Comparison of ENCODE assay signal across 20 cellular contexts in the genomic region with DNA sequence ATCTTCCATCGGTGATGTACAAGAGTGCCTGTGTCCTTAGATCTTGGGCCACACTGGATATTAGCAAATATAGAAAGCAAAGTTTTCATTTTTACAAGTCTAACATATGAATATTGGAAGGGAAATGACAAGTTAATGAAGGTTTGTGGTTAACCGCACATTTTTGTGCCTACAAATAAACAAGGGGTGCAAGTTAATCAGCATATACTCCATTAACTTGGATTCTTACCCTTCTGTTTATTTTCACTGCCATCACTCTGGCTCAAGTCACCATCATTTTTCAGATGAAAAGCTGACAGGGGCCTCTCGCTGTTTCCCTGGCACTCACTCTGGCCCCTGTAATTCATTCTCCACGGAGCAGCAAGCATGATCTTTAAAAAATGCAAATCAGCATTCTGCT. TPM values are rescaled to one million over a fixed set of nuclear protein-coding genes. Genes with fewer than 3 reads are reported as not detected.
DNase-seq lines count a peak whose midpoint lies in the region; ATAC-seq, FAIRE-seq and TF ChIP-seq lines count a peak whose summit lies in the region.
"Had no signal": no experiment of that assay in that cellular context is flagged by ENCODE, and none has a peak within 500 bp of the region (broad histone marks: within the 10 kb centered on the region; RNA-seq: fewer than 3 reads in every experiment).

No MANE protein-coding gene starts in this region.

- no peak overlapping the region for H2AK9ac ChIP-seq in IMR-90 (replicated peaks; ENCODE audit: low read depth, low read length, poor library complexity)

- no peak overlapping the region for H3K14ac ChIP-seq in IMR-90 (replicated peaks; ENCODE audit: low read depth, low read length)

- H2AFZ ChIP-seq in IMR-90 (replicated peaks; ENCODE audit: low read length, poor library complexity) (no peak overlapping the region), astrocyte (ENCODE audit: low read depth, low read length) (no peak overlapping the region)
- H2AFZ ChIP-seq: GM23248 had no signal

- no peak overlapping the region for H2BK120ac ChIP-seq in IMR-90 (ENCODE audit: low read depth, low read length)

- H3K4me2 ChIP-seq in IMR-90 (ENCODE audit: low read depth, low read length) (no peak overlapping the region), astrocyte (ENCODE audit: low read length) (no peak overlapping the region)

- H3K4me1 ChIP-seq in IMR-90 (ENCODE audit: control insufficient read depth, insufficient read depth, low read length) (no peaks in the 10 kb centered on the region), astrocyte (ENCODE audit: insufficient read depth, low read length) (no peaks in the 10 kb centered on the region)
- H3K4me1 ChIP-seq: BE2C had no signal

- H3K18ac ChIP-seq in IMR-90 (ENCODE audit: low read depth, low read length): no peak overlapping the region

- H3K9ac ChIP-seq in IMR-90 (ENCODE audit: low read depth, low read length) (no peak overlapping the region), astrocyte (ENCODE audit: low read length) (no peak overlapping the region)
- H3K9ac ChIP-seq: GM23248 had no signal

- H3K56ac ChIP-seq in IMR-90 (ENCODE audit: extremely low read depth, insufficient read depth, low read length): no peak overlapping the region

- no peak overlapping the region for H4K5ac ChIP-seq in IMR-90 (ENCODE audit: low read depth, low read length)

- H2BK20ac ChIP-seq in IMR-90 (ENCODE audit: low read depth, low read length): no peak overlapping the region

- in situ Hi-C loops in IMR-90 (cut with MboI; ENCODE audit: low sequenced_read_pairs): no loop called here
- in situ Hi-C loops in ACHN (cut with HindIII; ENCODE audit: low pct_ligation_motif_present, low pct_unique_long_range_greater_than_20kb, low sequenced_read_pairs): no loop called here

- H3K27me3 Mint-ChIP-seq in astrocyte (ENCODE audit: low read depth, unreplicated experiment) (no peaks in the 10 kb centered on the region), HFFc6 (ENCODE audit: insufficient read depth) (no peaks in the 10 kb centered on the region; the same call in 1 of the 2 replicates)

- H3K27ac ChIP-seq in IMR-90 (ENCODE audit: insufficient read depth, low read length) (no peak overlapping the region), astrocyte (ENCODE audit: low read depth, low read length) (no peak overlapping the region)
- H3K27ac ChIP-seq: GM23248, HL-60 had no signal

- H3K9me3 Mint-ChIP-seq in astrocyte (ENCODE audit: unreplicated experiment): peaks cover 54% of the 10 kb centered on the region
- peaks cover 44% of the 10 kb centered on the region for H3K9me3 Mint-ChIP-seq in HFFc6

- ATAC-seq in IMR-90 (ENCODE audit: low read depth) (peak; percentile 24; the same call in 1 of the 2 replicates), GM18870 (IDR thresholded peaks at IDR 0.05; ENCODE audit: unreplicated experiment) (no peak)

- H3K4me3 ChIP-seq in IMR-90 (ENCODE audit: insufficient read depth, low read depth, low read length) (no peak overlapping the region), astrocyte (ENCODE audit: insufficient read depth, low read depth, low read length) (no peak overlapping the region)
- H3K4me3 ChIP-seq: GM23248, HAP-1 had no signal

- H4K91ac ChIP-seq in IMR-90 (ENCODE audit: insufficient read depth, low read depth, low read length): no peak overlapping the region

- H3K9me3 ChIP-seq in IMR-90 (ENCODE audit: control insufficient read depth, insufficient read depth, low read length): peaks cover 4% of the 10 kb centered on the region
- peaks cover 3% of the 10 kb centered on the region for H3K9me3 ChIP-seq in astrocyte (ENCODE audit: insufficient read depth, low read depth, low read length)

- no peak overlapping the region for H2BK15ac ChIP-seq in IMR-90 (ENCODE audit: low read depth, low read length)

- H4K20me1 ChIP-seq in IMR-90 (ENCODE audit: insufficient read depth, low read length) (no peaks in the 10 kb centered on the region; the same call in 1 of the 2 replicates), astrocyte (ENCODE audit: insufficient read depth, low read length) (peaks cover 2% of the 10 kb centered on the region)

- H3K27me3 ChIP-seq in IMR-90 (ENCODE audit: control insufficient read depth, insufficient read depth, low read length) (no peaks in the 10 kb centered on the region), astrocyte (ENCODE audit: insufficient read depth, low read length) (no peaks in the 10 kb centered on the region)
- H3K27me3 ChIP-seq: BE2C had no signal

- intact Hi-C loops in IMR-90 (cut with micrococcal nuclease): no loop called here

- BruUV-seq in IMR-90 (replicated peaks; lab: Mats Ljungman, UMichigan): no TSS peak

- DNase-seq in IMR-90 (peak; percentile 10), NCI-H526 treated with DMSO at 0.1 percent for 48 hours (lab: John Stamatoyannopoulos, UW) (peak; percentile 67), astrocyte (ENCODE audit: low read depth) (peak; percentile 16), ACHN (no peak), HFFc6 (no peak), HTR-8/SVneo (ENCODE audit: insufficient read length, low spot score) (no peak)
- DNase-seq: 8988T; BE2C; C1 segment of cervical spinal cord; CD4-positive, CD25-positive, alpha-beta regulatory T cell; CD8-positive, alpha-beta memory T cell; COR-L47; DMS 273 treated with DMSO at 0.1 percent for 48 hours; GM23248 had no signal

- H3K4me3 Mint-ChIP-seq in astrocyte (ENCODE audit: unreplicated experiment) (no peak overlapping the region), HFFc6 (no peak overlapping the region)
- H3K4me3 Mint-ChIP-seq: CD8-positive, alpha-beta memory T cell had no signal

- H3K4me1 Mint-ChIP-seq in astrocyte (ENCODE audit: low read depth, unreplicated experiment) (no peaks in the 10 kb centered on the region), HFFc6 (ENCODE audit: low read depth) (peaks cover 9% of the 10 kb centered on the region)
- H3K4me1 Mint-ChIP-seq: IgD-negative memory B cell had no signal

- no peak overlapping the region for H2BK5ac ChIP-seq in IMR-90 (ENCODE audit: low read depth, low read length, poor library complexity, severe bottlenecking)

- no peak overlapping the region for H2AK5ac ChIP-seq in IMR-90 (ENCODE audit: low read depth, low read length)

- no peak for TF ChIP-seq RAD21 in IMR-90 (IDR thresholded peaks at IDR 0.05; ENCODE audit: low read length)

- WGBS in IMR-90 (ENCODE audit: extremely low coverage in 2 of 2, insufficient read length in 1 of 2), 2 experiments: 14% methylated on average over 1 of the region's 4 CpGs; no CpG with 5 or more reads in 1 of the 2 experiments

- H3K27ac Mint-ChIP-seq in astrocyte (ENCODE audit: unreplicated experiment) (no peak overlapping the region), HFFc6 (no peak overlapping the region)
- H3K27ac Mint-ChIP-seq: CD4-positive, CD25-positive, alpha-beta regulatory T cell; CD8-positive, alpha-beta memory T cell; IgD-negative memory B cell had no signal

- H4K8ac ChIP-seq in IMR-90 (ENCODE audit: low read depth in 2 of 2, low read length in 2 of 2): no peak overlapping the region

- no peak for FAIRE-seq in astrocyte (lab: Jason Lieb, UNC)
- no peak for FAIRE-seq in HTR-8/SVneo (lab: Jason Lieb, UNC)
- FAIRE-seq: G401.6, GM12891 had no signal

- TF ChIP-seq CTCF in IMR-90 (conservative IDR thresholded peaks at IDR 0.05; ENCODE audit: low read depth, low read length) (no peak), astrocyte (IDR thresholded peaks at IDR 0.05; ENCODE audit: insufficient read depth, low read depth, low read length) (no peak), HFFc6 (IDR thresholded peaks at IDR 0.05) (no peak)

- no peaks in the 10 kb centered on the region for H3K36me3 ChIP-seq in IMR-90 (ENCODE audit: control insufficient read depth, insufficient read depth, low read length)
- no peaks in the 10 kb centered on the region for H3K36me3 ChIP-seq in astrocyte (ENCODE audit: insufficient read depth, low read length)
- H3K36me3 ChIP-seq: BE2C, HAP-1 had no signal

- H3K23ac ChIP-seq in IMR-90 (ENCODE audit: low read depth, low read length): no peak overlapping the region

- dilution Hi-C loops in IMR-90 (cut with HindIII; ENCODE audit: low sequenced_read_pairs, unreplicated experiment): no loop called here

- peaks cover 0 to 10% of the 10 kb centered on the region in 2 experiments; a peak in 1 of 4 replicates for H3K79me1 ChIP-seq in IMR-90 (ENCODE audit: low read depth in 1 of 2, low read length in 2 of 2)

- POLR2A ChIA-PET in IMR-90 (lab: Charles Lee; ENCODE audit: unreplicated experiment): no interaction called here

- H3K9me1 ChIP-seq in IMR-90 (ENCODE audit: insufficient read depth, low read length): no peaks in the 10 kb centered on the region

- no peak for TF ChIP-seq POLR2A in IMR-90 (IDR thresholded peaks at IDR 0.05; ENCODE audit: low read depth, low read length)

- H3K79me2 ChIP-seq in astrocyte (ENCODE audit: insufficient read depth, low read length): no peaks in the 10 kb centered on the region

- CTCF ChIA-PET in IMR-90 (lab: Yijun Ruan, JAX): no interaction called here

- H3K36me3 Mint-ChIP-seq in astrocyte (ENCODE audit: low read depth, unreplicated experiment) (peaks cover 42% of the 10 kb centered on the region), HFFc6 (ENCODE audit: low read depth) (peaks cover 60% of the 10 kb centered on the region)

- H3K4ac ChIP-seq in IMR-90 (ENCODE audit: low read depth, low read length): no peak overlapping the region

TF ChIP-seq in IMR-90, 13 proteins besides CTCF, POLR2A, EP300 and RAD21 (continues in another document):
- TF ChIP-seq MAFK (IDR thresholded peaks at IDR 0.05; ENCODE audit: low read depth, low read length) (no peak), NFE2L2 (IDR thresholded peaks at IDR 0.05; ENCODE audit: low read depth, low read length) (no peak), FOS (IDR thresholded peaks at IDR 0.05; ENCODE audit: low read depth, low read length) (no peak), RCOR1 (IDR thresholded peaks at IDR 0.05; ENCODE audit: insufficient replicate concordance, low read length) (no peak), BHLHE40 (IDR thresholded peaks at IDR 0.05; ENCODE audit: low read depth, low read length) (no peak)
- TF ChIP-seq, protein P1, sequence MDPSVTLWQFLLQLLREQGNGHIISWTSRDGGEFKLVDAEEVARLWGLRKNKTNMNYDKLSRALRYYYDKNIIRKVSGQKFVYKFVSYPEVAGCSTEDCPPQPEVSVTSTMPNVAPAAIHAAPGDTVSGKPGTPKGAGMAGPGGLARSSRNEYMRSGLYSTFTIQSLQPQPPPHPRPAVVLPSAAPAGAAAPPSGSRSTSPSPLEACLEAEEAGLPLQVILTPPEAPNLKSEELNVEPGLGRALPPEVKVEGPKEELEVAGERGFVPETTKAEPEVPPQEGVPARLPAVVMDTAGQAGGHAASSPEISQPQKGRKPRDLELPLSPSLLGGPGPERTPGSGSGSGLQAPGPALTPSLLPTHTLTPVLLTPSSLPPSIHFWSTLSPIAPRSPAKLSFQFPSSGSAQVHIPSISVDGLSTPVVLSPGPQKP (IDR thresholded peaks at IDR 0.05; ENCODE audit: borderline replicate concordance, low read depth, low read length): no peak

RNA-seq across cellular contexts. Expression of gene APCDD1L, which starts 29.9 kb away (rescaled TPM):
- total RNA-seq in IMR-90 (2012; rRNA removed): 2.2 and 2.5 TPM in 2 replicates
- polyA plus RNA-seq in IMR-90 (2012; rRNA removed): 18.0 and 18.3 TPM in 2 replicates
- 11.4 and 19.3 TPM in 2 replicates for polyA plus RNA-seq in IMR-90 (2012; cell fraction: cytosol; rRNA removed)
- polyA plus RNA-seq in IMR-90 (2012; cell fraction: nucleus; rRNA removed; ENCODE audit: low replicate concordance): 7.7 and 18.8 TPM in 2 replicates
- total RNA-seq in astrocyte: 16.4 and 23.3 TPM in 2 replicates
- 10 to 100 TPM; 14.5 to 43.3 (median 34.9) TPM for total RNA-seq in HFFc6 (2021; fragmentation: NEBNext Ultra II Directional; extraction: Animal tissue kit (Norgen Biotek cat#: 25700))
- total RNA-seq: CD4-positive, CD25-positive, alpha-beta regulatory T cell; CD8-positive, alpha-beta memory T cell had no signal
- polyA plus RNA-seq: CD8-positive, alpha-beta memory T cell had no signal

Comparison
In these comparisons a context has a peak if more than half of its experiments do, and no peak if none do; other contexts are left out.
1. DNase-seq: peak in IMR-90 (single experiment), NCI-H526 treated with DMSO at 0.1 percent for 48 hours (single experiment) and astrocyte (single experiment); none in ACHN (single experiment), HFFc6 (single experiment) and HTR-8/SVneo (single experiment).